Comparison of ENCODE assay signal across 8 cellular contexts in the genomic region with DNA sequence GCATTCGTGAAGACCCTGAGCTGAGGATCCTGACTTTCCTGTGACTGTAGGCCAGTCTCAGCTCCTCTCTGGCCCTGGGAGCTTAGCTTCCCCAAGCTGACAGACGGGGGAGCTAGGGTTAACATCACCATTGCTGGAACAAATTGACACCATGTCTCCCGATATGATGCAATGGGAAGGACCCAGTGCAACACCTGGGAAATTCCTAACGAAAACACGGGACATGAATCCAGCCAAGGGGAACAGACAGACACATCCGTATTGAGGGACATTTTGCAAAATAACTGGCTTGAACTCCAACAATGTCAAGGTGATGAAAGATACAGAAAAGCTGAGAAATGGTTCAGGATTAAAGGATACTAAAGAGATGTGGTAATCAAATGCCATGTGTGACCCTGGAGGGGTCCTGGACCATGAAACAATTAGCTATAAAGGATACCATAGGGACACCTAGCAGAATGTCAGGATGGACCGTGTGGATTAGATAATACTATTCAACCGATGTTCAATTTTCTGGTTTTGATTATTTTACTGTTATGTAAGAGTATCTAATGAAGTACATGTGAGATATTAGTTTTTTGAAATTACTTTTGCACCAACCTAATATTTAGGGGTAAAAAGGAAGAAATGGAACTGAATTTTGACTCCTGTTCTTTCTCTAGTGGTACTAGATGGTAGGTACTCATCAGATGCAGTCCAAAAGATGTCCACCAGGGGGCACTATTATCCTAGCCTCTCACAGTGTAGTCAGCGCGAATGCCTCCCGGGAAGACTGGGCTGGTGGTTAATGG. TPM values are rescaled to one million over a fixed set of nuclear protein-coding genes. Genes with fewer than 3 reads are reported as not detected.
DNase-seq lines count a peak whose midpoint lies in the region; ATAC-seq and TF ChIP-seq lines count a peak whose summit lies in the region.

No MANE protein-coding gene starts in this region.

- H3K27ac ChIP-seq in HEK293 (ENCODE audit: extremely low read depth, low read depth, low read length): no peak overlapping the region

- DNase-seq in GM10248 (ENCODE audit: extremely low spot score) (peak; percentile 80), NCI-H1092 (lab: John Stamatoyannopoulos, UW) (peak; percentile 72), SW480 (ENCODE audit: low spot score) (peak; percentile 79), adipocyte (ENCODE audit: low read depth) (peak; percentile 96), left ventricle myocardium superior (peak; percentile 61), retinal pigment epithelial cell (ENCODE audit: low read depth) (no peak)

- POLR2A ChIA-PET in GM10248 (lab: Yijun Ruan, JAX): no interaction called here
- POLR2A ChIA-PET in HEK293 (lab: Yijun Ruan, JAX): interaction anchor here (0.6 to 1.3 kb wide), 5 partner anchors 67 to 108 kb away, joined by 3 to 4 read pairs (median 3); no protein-coding TSS in a partner anchor

- intact Hi-C loops in left ventricle myocardium superior (cut with micrococcal nuclease): loop anchor here (10.0 kb wide), 2 partner anchors 94 to 284 kb away; a partner anchor contains a TSS

- H3K4me1 ChIP-seq in HEK293 (ENCODE audit: control insufficient read depth, insufficient read depth, low read length) (no peaks in the 10 kb centered on the region), adipocyte (ENCODE audit: control insufficient read depth, insufficient read depth, low read length) (peaks cover 45% of the 10 kb centered on the region)

- no peaks in the 10 kb centered on the region for H3K9me3 ChIP-seq in HEK293 (ENCODE audit: control insufficient read depth, insufficient read depth, low read depth, low read length)
- H3K9me3 ChIP-seq in adipocyte (ENCODE audit: control insufficient read depth, low read length): peaks cover 4% of the 10 kb centered on the region

- no peaks in the 10 kb centered on the region for H3K27me3 ChIP-seq in adipocyte (replicated peaks; ENCODE audit: control insufficient read depth, insufficient read depth, low read length)

- CTCF ChIA-PET in GM10248 (lab: Yijun Ruan, JAX) (interaction anchor here (0.5 to 6.7 kb wide), 61 partner anchors 9 to 555 kb away, joined by 3 to 149 read pairs (median 5); a partner anchor contains a TSS), HEK293 (lab: Yijun Ruan, JAX) (interaction anchor here (0.6 to 8.4 kb wide), 48 partner anchors 8 to 554 kb away, joined by 3 to 161 read pairs (median 5); a partner anchor contains a TSS)

- ATAC-seq in left ventricle myocardium superior (peak; percentile 87), HG03439 (IDR thresholded peaks at IDR 0.05; ENCODE audit: unreplicated experiment) (no peak)

- TF ChIP-seq CTCF in GM10248 (IDR thresholded peaks at IDR 0.05; ENCODE audit: control extremely low read depth, extremely low read depth, low read depth, missing control alignments) (peak; percentile 80), HEK293 (tag by site-specific recombination; IDR thresholded peaks at IDR 0.05) (peak; percentile 46), retinal pigment epithelial cell (conservative IDR thresholded peaks at IDR 0.05; ENCODE audit: low read depth, low read length) (peak; percentile 84)

- H3K36me3 ChIP-seq in HEK293 (ENCODE audit: control insufficient read depth in 2 of 2, insufficient read depth in 1 of 2, low read length in 2 of 2) (peaks cover 0 to 8% of the 10 kb centered on the region in 2 experiments; a peak in 1 of 3 replicates), adipocyte (ENCODE audit: control insufficient read depth, insufficient read depth, low read length, severe bottlenecking) (peaks cover 17% of the 10 kb centered on the region)

- H3K4me3 ChIP-seq in HEK293 (ENCODE audit: low read depth, low read length) (no peak overlapping the region), adipocyte (ENCODE audit: low read length) (no peak overlapping the region), retinal pigment epithelial cell (ENCODE audit: low read length) (no peak overlapping the region)

- no peak overlapping the region for H3K9ac ChIP-seq in adipocyte (ENCODE audit: low read length)

TF ChIP-seq in HEK293, 187 proteins besides CTCF, POLR2A, EP300 and RAD21:
- TF ChIP-seq ZNF654 (tag by site-specific recombination; IDR thresholded peaks at IDR 0.05; ENCODE audit: low read depth): peak; percentile 74
- TF ChIP-seq ZNF843 (tag by site-specific recombination; IDR thresholded peaks at IDR 0.05): no peak
- TF ChIP-seq, protein P1, sequence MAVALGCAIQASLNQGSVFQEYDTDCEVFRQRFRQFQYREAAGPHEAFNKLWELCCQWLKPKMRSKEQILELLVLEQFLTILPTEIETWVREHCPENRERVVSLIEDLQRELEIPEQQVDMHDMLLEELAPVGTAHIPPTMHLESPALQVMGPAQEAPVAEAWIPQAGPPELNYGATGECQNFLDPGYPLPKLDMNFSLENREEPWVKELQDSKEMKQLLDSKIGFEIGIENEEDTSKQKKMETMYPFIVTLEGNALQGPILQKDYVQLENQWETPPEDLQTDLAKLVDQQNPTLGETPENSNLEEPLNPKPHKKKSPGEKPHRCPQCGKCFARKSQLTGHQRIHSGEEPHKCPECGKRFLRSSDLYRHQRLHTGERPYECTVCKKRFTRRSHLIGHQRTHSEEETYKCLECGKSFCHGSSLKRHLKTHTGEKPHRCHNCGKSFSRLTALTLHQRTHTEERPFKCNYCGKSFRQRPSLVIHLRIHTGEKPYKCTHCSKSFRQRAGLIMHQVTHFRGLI (tag by site-specific recombination; IDR thresholded peaks at IDR 0.05): peak; percentile 31; the same call in 1 of the 2 replicates
- peak; percentile 73 for TF ChIP-seq ZNF335 (tag by site-specific recombination; conservative IDR thresholded peaks at IDR 0.05)
- TF ChIP-seq, protein P2, sequence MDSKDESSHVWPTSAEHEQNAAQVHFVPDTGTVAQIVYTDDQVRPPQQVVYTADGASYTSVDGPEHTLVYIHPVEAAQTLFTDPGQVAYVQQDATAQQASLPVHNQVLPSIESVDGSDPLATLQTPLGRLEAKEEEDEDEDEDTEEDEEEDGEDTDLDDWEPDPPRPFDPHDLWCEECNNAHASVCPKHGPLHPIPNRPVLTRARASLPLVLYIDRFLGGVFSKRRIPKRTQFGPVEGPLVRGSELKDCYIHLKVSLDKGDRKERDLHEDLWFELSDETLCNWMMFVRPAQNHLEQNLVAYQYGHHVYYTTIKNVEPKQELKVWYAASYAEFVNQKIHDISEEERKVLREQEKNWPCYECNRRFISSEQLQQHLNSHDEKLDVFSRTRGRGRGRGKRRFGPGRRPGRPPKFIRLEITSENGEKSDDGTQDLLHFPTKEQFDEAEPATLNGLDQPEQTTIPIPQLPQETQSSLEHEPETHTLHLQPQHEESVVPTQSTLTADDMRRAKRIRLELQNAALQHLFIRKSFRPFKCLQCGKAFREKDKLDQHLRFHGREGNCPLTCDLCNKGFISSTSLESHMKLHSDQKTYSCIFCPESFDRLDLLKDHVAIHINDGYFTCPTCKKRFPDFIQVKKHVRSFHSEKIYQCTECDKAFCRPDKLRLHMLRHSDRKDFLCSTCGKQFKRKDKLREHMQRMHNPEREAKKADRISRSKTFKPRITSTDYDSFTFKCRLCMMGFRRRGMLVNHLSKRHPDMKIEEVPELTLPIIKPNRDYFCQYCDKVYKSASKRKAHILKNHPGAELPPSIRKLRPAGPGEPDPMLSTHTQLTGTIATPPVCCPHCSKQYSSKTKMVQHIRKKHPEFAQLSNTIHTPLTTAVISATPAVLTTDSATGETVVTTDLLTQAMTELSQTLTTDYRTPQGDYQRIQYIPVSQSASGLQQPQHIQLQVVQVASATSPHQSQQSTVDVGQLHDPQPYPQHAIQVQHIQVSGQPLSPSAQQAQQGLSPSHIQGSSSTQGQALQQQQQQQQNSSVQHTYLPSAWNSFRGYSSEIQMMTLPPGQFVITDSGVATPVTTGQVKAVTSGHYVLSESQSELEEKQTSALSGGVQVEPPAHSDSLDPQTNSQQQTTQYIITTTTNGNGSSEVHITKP (tag by site-specific recombination; IDR thresholded peaks at IDR 0.05): peak; percentile 52
- peak; percentile 57 for TF ChIP-seq GLIS1 (tag by site-specific recombination; IDR thresholded peaks at IDR 0.05)
- TF ChIP-seq ZNF37A (tag by site-specific recombination; IDR thresholded peaks at IDR 0.05): no peak
- peak; percentile 36; the same call in 1 of the 2 replicates for TF ChIP-seq KLF10 (tag by site-specific recombination; IDR thresholded peaks at IDR 0.05)
- peak; percentile 39; the same call in 1 of the 2 replicates for TF ChIP-seq ZNF561 (tag by site-specific recombination; IDR thresholded peaks at IDR 0.05; ENCODE audit: borderline replicate concordance)

RNA-seq across cellular contexts. Expression of a gene that starts 52.7 kb away (rescaled TPM):
- 57.9 TPM for total RNA-seq in left ventricle myocardium superior
